In genomic region chr1:146298575-146298897, GRCh38 we compare ENCODE assay signal across 8 cellular contexts.
A peak's percentile ranks its signal among the peaks of the same experiment; 100 is the strongest.
DNase-seq lines count a peak whose midpoint lies in the region; ATAC-seq and TF ChIP-seq lines count a peak whose summit lies in the region.
"Not testable (repeated sequence)": the region's sequence is repeated elsewhere in the genome, so short reads cannot be mapped to it uniquely, and the experiment has no call there.

No MANE protein-coding gene starts in this region.

- H3K4me1 ChIP-seq in heart left ventricle, psoas muscle: not testable (repeated sequence)

- not testable (repeated sequence) for TF ChIP-seq POLR2A in heart left ventricle (IDR thresholded peaks at IDR 0.05)

- H3K4me3 ChIP-seq in heart left ventricle, psoas muscle: not testable (repeated sequence)

- TF ChIP-seq CTCF in heart left ventricle (IDR thresholded peaks at IDR 0.05); psoas muscle (IDR thresholded peaks at IDR 0.05): not testable (repeated sequence)

- ATAC-seq in GM18502 (IDR thresholded peaks at IDR 0.05; ENCODE audit: poor library complexity, unreplicated experiment), result peak; percentile 90
- ATAC-seq in GM19372 (IDR thresholded peaks at IDR 0.05; ENCODE audit: low read depth, unreplicated experiment), result peak; percentile 72
- ATAC-seq in GM21717 (IDR thresholded peaks at IDR 0.05; ENCODE audit: unreplicated experiment), result peak; percentile 90
- ATAC-seq in HG02938 (IDR thresholded peaks at IDR 0.05; ENCODE audit: unreplicated experiment), result peak; percentile 88
- ATAC-seq in HG03378 (IDR thresholded peaks at IDR 0.05; ENCODE audit: unreplicated experiment), result peak; percentile 87
- ATAC-seq in activated CD4-positive, CD25-positive, alpha-beta regulatory T cell treated with anti-CD3 and anti-CD28 coated beads, Interleukin-2, amount 50 U/mL, for 24 hours, result peak; percentile 94 to 98
- peak; percentile 94 to 96 (median 95) for ATAC-seq in heart left ventricle
- ATAC-seq in psoas muscle, result peak; percentile 91 to 96 (median 94)

- H3K36me3 ChIP-seq in heart left ventricle; psoas muscle (ENCODE audit: insufficient read depth in 1 of 2, low read depth in 1 of 2): not testable (repeated sequence)

- not testable (repeated sequence) for H3K27ac ChIP-seq in heart left ventricle, psoas muscle

- not testable (repeated sequence) for H3K27me3 ChIP-seq in heart left ventricle; psoas muscle (ENCODE audit: insufficient read depth in 3 of 3, low read length in 2 of 3)

- intact Hi-C loops in heart left ventricle (cut with DNase I); psoas muscle (cut with DNase I): not testable (repeated sequence)

- not testable (repeated sequence) for H3K9me3 ChIP-seq in heart left ventricle, psoas muscle

- WGBS in heart left ventricle, 4 donors, result no CpG with 5 or more reads among the region's 5 CpGs
- WGBS in psoas muscle, 3 donors, result no CpG with 5 or more reads among the region's 5 CpGs

- DNase-seq in heart left ventricle, psoas muscle: not testable (repeated sequence)
